1 cellular context compared by ENCODE assay signal in genomic region chr13:27657724-27658123, GRCh38.
TF ChIP-seq lines count a peak whose summit lies in the region.

No MANE protein-coding gene starts in this region.

TF ChIP-seq in IMR-90, 13 proteins besides CTCF, POLR2A, EP300 and RAD21 (continued from another document):
- no peak for TF ChIP-seq FOS (IDR thresholded peaks at IDR 0.05; ENCODE audit: low read depth, low read length)
- TF ChIP-seq MAFK (IDR thresholded peaks at IDR 0.05; ENCODE audit: low read depth, low read length) = no peak
- TF ChIP-seq USF2 (IDR thresholded peaks at IDR 0.05; ENCODE audit: low read depth, low read length) = no peak
- no peak for TF ChIP-seq BHLHE40 (IDR thresholded peaks at IDR 0.05; ENCODE audit: low read depth, low read length)
- TF ChIP-seq CHD1 (IDR thresholded peaks at IDR 0.05; ENCODE audit: low read depth, low read length) = no peak
- TF ChIP-seq SMC3 (IDR thresholded peaks at IDR 0.05; ENCODE audit: low read depth, low read length) = no peak
- no peak for TF ChIP-seq MXI1 (IDR thresholded peaks at IDR 0.05; ENCODE audit: borderline replicate concordance, low read depth, low read length)
- no peak for TF ChIP-seq MAZ (IDR thresholded peaks at IDR 0.05; ENCODE audit: borderline replicate concordance, low read depth, low read length)
- no peak for TF ChIP-seq RCOR1 (IDR thresholded peaks at IDR 0.05; ENCODE audit: insufficient replicate concordance, low read length)
- TF ChIP-seq ELK1 (IDR thresholded peaks at IDR 0.05; ENCODE audit: borderline replicate concordance, low read depth, low read length) = no peak
- TF ChIP-seq CEBPB (IDR thresholded peaks at IDR 0.05; ENCODE audit: low read depth, low read length) = no peak
- no peak for TF ChIP-seq NFE2L2 (IDR thresholded peaks at IDR 0.05; ENCODE audit: low read depth, low read length)
